20 cellular contexts compared by ENCODE assay signal in genomic region chr3:31137718-31138465, GRCh38.
DNase-seq lines count a peak whose midpoint lies in the region; ATAC-seq, FAIRE-seq and TF ChIP-seq lines count a peak whose summit lies in the region.
"Had no signal": no experiment of that assay in that cellular context is flagged by ENCODE, and none has a peak within 500 bp of the region (broad histone marks: within the 10 kb centered on the region; RNA-seq: fewer than 3 reads in every experiment).

No MANE protein-coding gene starts in this region.

- H3K27me3 ChIP-seq in mammary epithelial cell (ENCODE audit: insufficient read depth, low read length) (no peaks in the 10 kb centered on the region), astrocyte (ENCODE audit: insufficient read depth, low read length) (no peaks in the 10 kb centered on the region)

- no peaks in the 10 kb centered on the region for H3K4me1 ChIP-seq in mammary epithelial cell (ENCODE audit: insufficient read depth, low read length)
- no peaks in the 10 kb centered on the region for H3K4me1 ChIP-seq in astrocyte (ENCODE audit: insufficient read depth, low read length)

- no peak overlapping the region for H3K27ac Mint-ChIP-seq in MCF 10A (ENCODE audit: low read depth, unreplicated experiment)
- no peak overlapping the region for H3K27ac Mint-ChIP-seq in astrocyte (ENCODE audit: unreplicated experiment)
- H3K27ac Mint-ChIP-seq in HFFc6 = no peak overlapping the region
- H3K27ac Mint-ChIP-seq: B cell, IgD-negative memory B cell had no signal

- H3K9ac ChIP-seq in mammary epithelial cell (ENCODE audit: insufficient read depth, low read length) = no peak overlapping the region
- H3K9ac ChIP-seq in astrocyte (ENCODE audit: low read length) = no peak overlapping the region
- H3K9ac ChIP-seq: SK-N-SH had no signal

- H3K9me3 Mint-ChIP-seq in MCF 10A (ENCODE audit: unreplicated experiment) (no peaks in the 10 kb centered on the region), astrocyte (ENCODE audit: unreplicated experiment) (no peaks in the 10 kb centered on the region), HFFc6 (no peaks in the 10 kb centered on the region)
- H3K9me3 Mint-ChIP-seq: IgD-negative memory B cell had no signal

- H3K9me3 ChIP-seq in mammary epithelial cell (replicated peaks; ENCODE audit: insufficient read depth, low read length) = no peaks in the 10 kb centered on the region
- no peaks in the 10 kb centered on the region for H3K9me3 ChIP-seq in astrocyte (ENCODE audit: insufficient read depth, low read depth, low read length)
- H3K9me3 ChIP-seq: SK-N-SH had no signal

- H3K36me3 ChIP-seq in mammary epithelial cell (ENCODE audit: insufficient read depth, low read length) (no peaks in the 10 kb centered on the region), astrocyte (ENCODE audit: insufficient read depth, low read length) (no peaks in the 10 kb centered on the region)

- no peaks in the 10 kb centered on the region for H3K36me3 Mint-ChIP-seq in MCF 10A (ENCODE audit: insufficient read depth, unreplicated experiment)
- no peaks in the 10 kb centered on the region for H3K36me3 Mint-ChIP-seq in astrocyte (ENCODE audit: low read depth, unreplicated experiment)
- no peaks in the 10 kb centered on the region for H3K36me3 Mint-ChIP-seq in HFFc6 (ENCODE audit: low read depth)
- H3K36me3 Mint-ChIP-seq: IgD-negative memory B cell had no signal

- dilution Hi-C loops in mammary epithelial cell (cut with HindIII; ENCODE audit: low sequenced_read_pairs) = no loop called here

- ATAC-seq in Right ventricle myocardium superior (ENCODE audit: poor library complexity) = no peak

- in situ Hi-C loops in mammary epithelial cell (cut with MboI; ENCODE audit: low sequenced_read_pairs in 2 of 2) = loop anchor here in 1 of 2 donors (10.0 to 25.0 kb wide), 3 partner anchors 213 to 1126 kb away; no protein-coding TSS in a partner anchor

- DNase-seq in mammary epithelial cell (peak; percentile 16), MCF 10A (ENCODE audit: unreplicated experiment) (no peak), astrocyte (ENCODE audit: low read depth) (peak; percentile 46), kidney tubule cell (ENCODE audit: low spot score) (peak; percentile 10), HFFc6 (no peak), Right ventricle myocardium superior (no peak), NCI-H524 (lab: John Stamatoyannopoulos, UW) (no peak)
- DNase-seq in activated naive CD4-positive, alpha-beta T cell (lab: John Stamatoyannopoulos, UW) = no peak
- DNase-seq: DMS79 treated with DMSO at 0.1 percent for 48 hours, HCEC 1CT, Karpas-422, MV-4-11, NCI-H1694 treated with DMSO at 0.1 percent for 48 hours, NCI-H748 treated with DMSO at 0.1 percent for 48 hours, SHP77 treated with DMSO at 0.1 percent for 48 hours, SK-N-SH had no signal

- H2AFZ ChIP-seq in mammary epithelial cell (ENCODE audit: low read depth, low read length) (no peak overlapping the region), astrocyte (ENCODE audit: low read depth, low read length) (no peak overlapping the region)

- H3K4me3 Mint-ChIP-seq in MCF 10A (ENCODE audit: unreplicated experiment) (no peak overlapping the region), astrocyte (ENCODE audit: unreplicated experiment) (no peak overlapping the region), HFFc6 (no peak overlapping the region)
- H3K4me3 Mint-ChIP-seq: B cell, IgD-negative memory B cell had no signal

- H3K4me1 Mint-ChIP-seq in MCF 10A (ENCODE audit: insufficient read depth, unreplicated experiment) (no peaks in the 10 kb centered on the region), astrocyte (ENCODE audit: low read depth, unreplicated experiment) (peaks cover 10% of the 10 kb centered on the region), HFFc6 (ENCODE audit: low read depth) (no peaks in the 10 kb centered on the region)
- H3K4me1 Mint-ChIP-seq: B cell, IgD-negative memory B cell had no signal

- H4K20me1 ChIP-seq in mammary epithelial cell (ENCODE audit: insufficient read depth, low read length) (no peaks in the 10 kb centered on the region), astrocyte (ENCODE audit: insufficient read depth, low read length) (no peaks in the 10 kb centered on the region)

- BruUV-seq in mammary epithelial cell (replicated peaks; lab: Mats Ljungman, UMichigan) (no TSS peak), MCF 10A (replicated peaks; lab: Mats Ljungman, UMichigan) (no TSS peak)

- TF ChIP-seq CTCF in mammary epithelial cell (conservative IDR thresholded peaks at IDR 0.05 in 1 of 2, IDR thresholded peaks at IDR 0.05 in 1 of 2; ENCODE audit: extremely low read depth in 1 of 2, insufficient read depth in 1 of 2, low read depth in 1 of 2, low read length in 2 of 2) = no peak
- TF ChIP-seq CTCF in MCF 10A (IDR thresholded peaks at IDR 0.05; ENCODE audit: unreplicated experiment) = no peak
- TF ChIP-seq CTCF in astrocyte (IDR thresholded peaks at IDR 0.05; ENCODE audit: insufficient read depth, low read depth, low read length) = no peak
- no peak for TF ChIP-seq CTCF in HFFc6 (IDR thresholded peaks at IDR 0.05)

- no peaks in the 10 kb centered on the region for H3K79me2 ChIP-seq in mammary epithelial cell (ENCODE audit: insufficient read depth, low read length)
- H3K79me2 ChIP-seq in astrocyte (ENCODE audit: insufficient read depth, low read length) = no peaks in the 10 kb centered on the region

- H3K4me2 ChIP-seq in mammary epithelial cell (ENCODE audit: insufficient read depth, low read depth, low read length) (no peak overlapping the region), astrocyte (ENCODE audit: low read length) (no peak overlapping the region)
- H3K4me2 ChIP-seq: SK-N-SH had no signal

- POLR2A ChIA-PET in MCF 10A (lab: Yijun Ruan, JAX) = interaction anchor here (0.7 to 1.3 kb wide), 3 partner anchors 8 to 172 kb away, joined by 3 read pairs; no protein-coding TSS in a partner anchor

- CTCF ChIA-PET in mammary epithelial cell (lab: Charles Lee; ENCODE audit: low non-redundant PET) (interaction anchor here (0.6 kb wide), 1 partner anchor 395 kb away, joined by 5 read pairs; no protein-coding TSS in a partner anchor), MCF 10A (lab: Yijun Ruan, JAX) (interaction anchor here (0.5 to 1.9 kb wide), 8 partner anchors 11 to 1904 kb away, joined by 3 to 8 read pairs (median 3); no protein-coding TSS in a partner anchor)

- H3K4me3 ChIP-seq in mammary epithelial cell (replicated peaks in 1 of 3; ENCODE audit: insufficient read depth in 1 of 3, low read depth in 2 of 3, low read length in 3 of 3) = no peak overlapping the region
- no peak overlapping the region for H3K4me3 ChIP-seq in astrocyte (ENCODE audit: insufficient read depth, low read depth, low read length)

- H3K27ac ChIP-seq in mammary epithelial cell (ENCODE audit: insufficient read depth, low read depth, low read length) (no peak overlapping the region), astrocyte (ENCODE audit: low read depth, low read length) (no peak overlapping the region)
- H3K27ac ChIP-seq: 22Rv1, HL-60 had no signal

- WGBS in mammary epithelial cell (ENCODE audit: low coverage, missing lambda C conversion rate) = 78% methylated on average over 4 of the region's 4 CpGs

- peak; percentile 43 for FAIRE-seq in astrocyte (lab: Jason Lieb, UNC)

- H3K27me3 Mint-ChIP-seq in MCF 10A (ENCODE audit: insufficient read depth, unreplicated experiment) (no peaks in the 10 kb centered on the region), astrocyte (ENCODE audit: low read depth, unreplicated experiment) (no peaks in the 10 kb centered on the region), HFFc6 (ENCODE audit: insufficient read depth) (no peaks in the 10 kb centered on the region; the same call in 1 of the 2 replicates)

- intact Hi-C loops in mammary epithelial cell (cut with micrococcal nuclease) = no loop called here
- intact Hi-C loops in MCF 10A (cut with micrococcal nuclease) = loop anchor here (10.0 kb wide), 2 partner anchors 397 to 1093 kb away; partner anchors contain the start of gene STT3B
- intact Hi-C loops in Right ventricle myocardium superior (cut with DNase I) = no loop called here

Comparison
In these comparisons a context has a peak if more than half of its experiments do, and no peak if none do; other contexts are left out.
1. DNase-seq: peak in mammary epithelial cell (single experiment), astrocyte (single experiment) and kidney tubule cell (single experiment); none in MCF 10A (single experiment), activated naive CD4-positive, alpha-beta T cell (0 of 4), HFFc6 (single experiment), Right ventricle myocardium superior (single experiment) and NCI-H524 (0 of 2).